Comparison of ENCODE assay signal across 24 cellular contexts in the genomic region with DNA sequence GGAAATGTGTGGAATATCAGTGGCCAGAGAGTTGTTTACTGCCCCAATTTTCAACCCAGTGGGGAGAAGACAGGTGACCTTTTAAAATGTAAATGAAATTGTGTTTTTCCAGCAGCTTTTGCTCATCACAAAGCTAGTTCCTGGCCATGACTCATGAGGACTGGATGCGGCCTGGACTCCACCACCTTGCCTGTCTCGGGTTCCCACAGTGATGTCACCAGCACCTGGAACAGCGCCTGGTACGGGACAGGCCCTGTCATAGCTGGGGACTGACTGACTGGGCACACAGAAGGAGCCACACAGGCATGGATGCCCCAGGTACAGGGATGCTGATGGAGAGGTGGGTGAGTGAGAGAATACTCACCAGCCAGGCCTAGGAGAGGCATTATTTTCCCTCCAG.
DNase-seq lines count a peak whose midpoint lies in the region; ATAC-seq and TF ChIP-seq lines count a peak whose summit lies in the region.
"Had no signal": no experiment of that assay in that cellular context is flagged by ENCODE, and none has a peak within 500 bp of the region (broad histone marks: within the 10 kb centered on the region; RNA-seq: fewer than 3 reads in every experiment).

No MANE protein-coding gene starts in this region.

- DNase-seq in NCI-H526 treated with DMSO at 0.1 percent for 48 hours (lab: John Stamatoyannopoulos, UW) (peak; percentile 45), cerebellar cortex (ENCODE audit: low spot score) (peak; percentile 91), kidney tubule cell (ENCODE audit: low spot score) (peak; percentile 75), NCI-H2171 treated with DMSO at 0.1 percent for 48 hours (lab: John Stamatoyannopoulos, UW) (no peak)
- no peak for DNase-seq in activated CD4-positive, alpha-beta memory T cell treated with anti-CD3 and anti-CD28 coated beads, Interleukin-2, amount 10 ng/mL, durations not matched to agents 7 days and 5 days
- DNase-seq: activated CD4-positive, alpha-beta T cell treated with anti-CD3 and anti-CD28 coated beads for 4 hours; activated naive CD8-positive, alpha-beta T cell treated with anti-CD3 and anti-CD28 coated beads for 36 hours; AML-193; Caco-2; colonic mucosa; HFFc6; Karpas-422; lower lobe of right lung; NCI-H1092 treated with DMSO at 0.1 percent for 48 hours; NCI-H2029; NCI-H524; Right ventricle myocardium superior; stimulated activated CD4-positive, alpha-beta T cell treated with anti-CD3 and anti-CD28 coated beads, Interleukin-4, amount 100 ng/mL, for 1 hour; T-cell; transverse colon had no signal

- POLR2A ChIA-PET in HEK293 (lab: Yijun Ruan, JAX): no interaction called here
- POLR2A ChIA-PET in activated CD4-positive, alpha-beta memory T cell treated with anti-CD3 and anti-CD28 coated beads, Interleukin-2, amount 10 ng/mL, durations not matched to agents 7 days and 5 days (lab: Charles Lee): no interaction called here

- CTCF ChIA-PET in HEK293 (lab: Yijun Ruan, JAX): no interaction called here
- CTCF ChIA-PET in activated CD4-positive, alpha-beta memory T cell treated with anti-CD3 and anti-CD28 coated beads, Interleukin-2, amount 10 ng/mL, durations not matched to agents 7 days and 5 days (lab: Charles Lee): interaction anchor here (0.5 kb wide), 1 partner anchor 1300 kb away, joined by 3 read pairs; no protein-coding TSS in a partner anchor

- H3K4me1 Mint-ChIP-seq in activated CD4-positive, alpha-beta memory T cell treated with anti-CD3 and anti-CD28 coated beads, Interleukin-2, amount 10 ng/mL, durations not matched to agents 7 days and 5 days: no peaks in the 10 kb centered on the region
- H3K4me1 Mint-ChIP-seq: activated naive CD8-positive, alpha-beta T cell treated with anti-CD3 and anti-CD28 coated beads for 36 hours; T-cell had no signal

- no peaks in the 10 kb centered on the region for H3K9me3 ChIP-seq in HEK293 (ENCODE audit: control insufficient read depth, insufficient read depth, low read depth, low read length)
- H3K9me3 ChIP-seq: Caco-2, colonic mucosa, heart right ventricle, lower lobe of right lung, transverse colon had no signal

- no peaks in the 10 kb centered on the region for H3K4me1 ChIP-seq in HEK293 (ENCODE audit: control insufficient read depth, insufficient read depth, low read length)
- H3K4me1 ChIP-seq: Caco-2, colonic mucosa, lower lobe of right lung, transverse colon had no signal

- no peaks in the 10 kb centered on the region for H3K27me3 Mint-ChIP-seq in activated CD4-positive, alpha-beta memory T cell treated with anti-CD3 and anti-CD28 coated beads, Interleukin-2, amount 10 ng/mL, durations not matched to agents 7 days and 5 days
- H3K27me3 Mint-ChIP-seq: activated naive CD8-positive, alpha-beta T cell treated with anti-CD3 and anti-CD28 coated beads for 36 hours; stimulated activated naive CD8-positive, alpha-beta T cell treated with anti-CD3 and anti-CD28 coated beads, Interleukin-15, Interleukin-2, amounts not matched to agents 100 ng/mL and 50 ng/mL, for 24 hours had no signal

- no peaks in the 10 kb centered on the region for H3K36me3 Mint-ChIP-seq in activated CD4-positive, alpha-beta memory T cell treated with anti-CD3 and anti-CD28 coated beads, Interleukin-2, amount 10 ng/mL, durations not matched to agents 7 days and 5 days (ENCODE audit: low read depth)
- H3K36me3 Mint-ChIP-seq: activated naive CD8-positive, alpha-beta T cell treated with anti-CD3 and anti-CD28 coated beads for 36 hours; T-cell had no signal

- H3K27ac ChIP-seq in HEK293 (ENCODE audit: extremely low read depth, low read depth, low read length): no peak overlapping the region
- H3K27ac ChIP-seq: colonic mucosa, heart right ventricle, lower lobe of right lung, transverse colon had no signal

- no peak overlapping the region for H3K4me3 ChIP-seq in HEK293 (ENCODE audit: low read depth, low read length)
- H3K4me3 ChIP-seq: colonic mucosa, heart right ventricle, lower lobe of right lung, transverse colon had no signal

- no peak for ATAC-seq in GM18511 (IDR thresholded peaks at IDR 0.05; ENCODE audit: unreplicated experiment)
- ATAC-seq: lower lobe of right lung, T-cell had no signal

- H3K9me3 Mint-ChIP-seq in activated CD4-positive, alpha-beta memory T cell treated with anti-CD3 and anti-CD28 coated beads, Interleukin-2, amount 10 ng/mL, durations not matched to agents 7 days and 5 days: no peaks in the 10 kb centered on the region
- H3K9me3 Mint-ChIP-seq: activated naive CD8-positive, alpha-beta T cell treated with anti-CD3 and anti-CD28 coated beads for 36 hours; stimulated activated naive CD8-positive, alpha-beta T cell treated with anti-CD3 and anti-CD28 coated beads, Interleukin-15, Interleukin-2, amounts not matched to agents 100 ng/mL and 50 ng/mL, for 24 hours; T-cell had no signal

- no peak overlapping the region for H3K27ac Mint-ChIP-seq in activated CD4-positive, alpha-beta memory T cell treated with anti-CD3 and anti-CD28 coated beads, Interleukin-2, amount 10 ng/mL, durations not matched to agents 7 days and 5 days
- H3K27ac Mint-ChIP-seq: activated naive CD8-positive, alpha-beta T cell treated with anti-CD3 and anti-CD28 coated beads for 36 hours; HFFc6; stimulated activated naive CD8-positive, alpha-beta T cell treated with anti-CD3 and anti-CD28 coated beads, Interleukin-15, Interleukin-2, amounts not matched to agents 100 ng/mL and 50 ng/mL, for 24 hours; T-cell had no signal

- no peak overlapping the region for H3K4me3 Mint-ChIP-seq in activated CD4-positive, alpha-beta memory T cell treated with anti-CD3 and anti-CD28 coated beads, Interleukin-2, amount 10 ng/mL, durations not matched to agents 7 days and 5 days
- H3K4me3 Mint-ChIP-seq: activated naive CD8-positive, alpha-beta T cell treated with anti-CD3 and anti-CD28 coated beads for 36 hours; HFFc6; stimulated activated naive CD8-positive, alpha-beta T cell treated with anti-CD3 and anti-CD28 coated beads, Interleukin-15, Interleukin-2, amounts not matched to agents 100 ng/mL and 50 ng/mL, for 24 hours; T-cell had no signal

- no peaks in the 10 kb centered on the region for H3K36me3 ChIP-seq in HEK293 (ENCODE audit: control insufficient read depth in 2 of 2, insufficient read depth in 1 of 2, low read length in 2 of 2)
- H3K36me3 ChIP-seq: colonic mucosa, heart right ventricle, lower lobe of right lung, transverse colon had no signal

- TF ChIP-seq CTCF in HEK293 (tag by site-specific recombination; IDR thresholded peaks at IDR 0.05): no peak

TF ChIP-seq in HEK293, 187 proteins besides CTCF, POLR2A, EP300 and RAD21:
- TF ChIP-seq, protein P1, sequence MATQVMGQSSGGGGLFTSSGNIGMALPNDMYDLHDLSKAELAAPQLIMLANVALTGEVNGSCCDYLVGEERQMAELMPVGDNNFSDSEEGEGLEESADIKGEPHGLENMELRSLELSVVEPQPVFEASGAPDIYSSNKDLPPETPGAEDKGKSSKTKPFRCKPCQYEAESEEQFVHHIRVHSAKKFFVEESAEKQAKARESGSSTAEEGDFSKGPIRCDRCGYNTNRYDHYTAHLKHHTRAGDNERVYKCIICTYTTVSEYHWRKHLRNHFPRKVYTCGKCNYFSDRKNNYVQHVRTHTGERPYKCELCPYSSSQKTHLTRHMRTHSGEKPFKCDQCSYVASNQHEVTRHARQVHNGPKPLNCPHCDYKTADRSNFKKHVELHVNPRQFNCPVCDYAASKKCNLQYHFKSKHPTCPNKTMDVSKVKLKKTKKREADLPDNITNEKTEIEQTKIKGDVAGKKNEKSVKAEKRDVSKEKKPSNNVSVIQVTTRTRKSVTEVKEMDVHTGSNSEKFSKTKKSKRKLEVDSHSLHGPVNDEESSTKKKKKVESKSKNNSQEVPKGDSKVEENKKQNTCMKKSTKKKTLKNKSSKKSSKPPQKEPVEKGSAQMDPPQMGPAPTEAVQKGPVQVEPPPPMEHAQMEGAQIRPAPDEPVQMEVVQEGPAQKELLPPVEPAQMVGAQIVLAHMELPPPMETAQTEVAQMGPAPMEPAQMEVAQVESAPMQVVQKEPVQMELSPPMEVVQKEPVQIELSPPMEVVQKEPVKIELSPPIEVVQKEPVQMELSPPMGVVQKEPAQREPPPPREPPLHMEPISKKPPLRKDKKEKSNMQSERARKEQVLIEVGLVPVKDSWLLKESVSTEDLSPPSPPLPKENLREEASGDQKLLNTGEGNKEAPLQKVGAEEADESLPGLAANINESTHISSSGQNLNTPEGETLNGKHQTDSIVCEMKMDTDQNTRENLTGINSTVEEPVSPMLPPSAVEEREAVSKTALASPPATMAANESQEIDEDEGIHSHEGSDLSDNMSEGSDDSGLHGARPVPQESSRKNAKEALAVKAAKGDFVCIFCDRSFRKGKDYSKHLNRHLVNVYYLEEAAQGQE (tag by site-specific recombination; IDR thresholded peaks at IDR 0.05): peak; percentile 21; the same call in 1 of the 2 replicates
- TF ChIP-seq ZNF350 (tag by site-specific recombination; IDR thresholded peaks at IDR 0.05): no peak

Comparison
In these comparisons a context has a peak if more than half of its experiments do, and no peak if none do; other contexts are left out.
1. DNase-seq: peak in NCI-H526 treated with DMSO at 0.1 percent for 48 hours (single experiment), cerebellar cortex (single experiment) and kidney tubule cell (single experiment); none in activated CD4-positive, alpha-beta memory T cell treated with anti-CD3 and anti-CD28 coated beads, Interleukin-2, amount 10 ng/mL, durations not matched to agents 7 days and 5 days (single experiment) and NCI-H2171 treated with DMSO at 0.1 percent for 48 hours (single experiment).